ENCODE assay signal across 8 cellular contexts in genomic region chr6:31551371-31551770, GRCh38. TPM values are rescaled to one million over a fixed set of nuclear protein-coding genes. Genes with fewer than 3 reads are reported as not detected.
A peak's percentile ranks its signal among the peaks of the same experiment; 100 is the strongest.
DNase-seq lines count a peak whose midpoint lies in the region; ATAC-seq and TF ChIP-seq lines count a peak whose summit lies in the region.
"Not testable (repeated sequence)": the region's sequence is repeated elsewhere in the genome, so short reads cannot be mapped to it uniquely, and the experiment has no call there.

No MANE protein-coding gene starts in this region.

- TF ChIP-seq CTCF in activated CD8-positive, alpha-beta T cell treated with anti-CD3 and anti-CD28 coated beads for 36 hours (IDR thresholded peaks at IDR 0.05): peak; percentile 77
- TF ChIP-seq CTCF in mammary epithelial cell (conservative IDR thresholded peaks at IDR 0.05 in 1 of 2, IDR thresholded peaks at IDR 0.05 in 1 of 2; ENCODE audit: extremely low read depth in 1 of 2, insufficient read depth in 1 of 2, low read depth in 1 of 2, low read length in 2 of 2) (peak; percentile 31 to 37), left ventricle myocardium inferior (IDR thresholded peaks at IDR 0.05; ENCODE audit: borderline replicate concordance) (peak; percentile 58), type B pancreatic cell (conservative IDR thresholded peaks at IDR 0.05) (peak; percentile 61)

- peak overlapping the region; percentile 40 for H3K4me3 Mint-ChIP-seq in activated CD8-positive, alpha-beta T cell treated with anti-CD3 and anti-CD28 coated beads for 36 hours
- H3K4me3 Mint-ChIP-seq in type B pancreatic cell: not testable (repeated sequence)

- DNase-seq in EL: peak; percentile 69
- DNase-seq in Karpas-422: peak; percentile 90
- DNase-seq in SIG-M5 (lab: John Stamatoyannopoulos, UW): peak; percentile 48
- DNase-seq in activated CD8-positive, alpha-beta T cell treated with anti-CD3 and anti-CD28 coated beads for 36 hours: peak; percentile 81
- DNase-seq in mammary epithelial cell: peak; percentile 32
- peak; percentile 46 for DNase-seq in left ventricle myocardium inferior
- peak; percentile 31 for DNase-seq in non-pigmented ciliary epithelial cell (ENCODE audit: low read depth)
- not testable (repeated sequence) for DNase-seq in type B pancreatic cell (ENCODE audit: extremely low spot score, unreplicated experiment)

- not testable (repeated sequence) for H2AFZ ChIP-seq in Karpas-422 (ENCODE audit: low read length); mammary epithelial cell (ENCODE audit: low read depth, low read length)

- 62% methylated on average over 5 of the region's 5 CpGs for WGBS in mammary epithelial cell (ENCODE audit: low coverage, missing lambda C conversion rate)

- peaks cover 46% of the 10 kb centered on the region for H3K4me1 Mint-ChIP-seq in activated CD8-positive, alpha-beta T cell treated with anti-CD3 and anti-CD28 coated beads for 36 hours (ENCODE audit: low read depth)
- not testable (repeated sequence) for H3K4me1 Mint-ChIP-seq in type B pancreatic cell (ENCODE audit: unreplicated experiment)

- H3K9me2 ChIP-seq in Karpas-422 (replicated peaks; ENCODE audit: insufficient read depth, low read length): not testable (repeated sequence)

- H4K20me1 ChIP-seq in Karpas-422 (ENCODE audit: insufficient read depth, low read depth, low read length); mammary epithelial cell (ENCODE audit: insufficient read depth, low read length): not testable (repeated sequence)

- peaks cover 24% of the 10 kb centered on the region for H3K36me3 Mint-ChIP-seq in activated CD8-positive, alpha-beta T cell treated with anti-CD3 and anti-CD28 coated beads for 36 hours (ENCODE audit: low read depth)
- H3K36me3 Mint-ChIP-seq in type B pancreatic cell: not testable (repeated sequence)

- H3K4me3 ChIP-seq in Karpas-422 (ENCODE audit: low read length); mammary epithelial cell (replicated peaks in 1 of 3; ENCODE audit: insufficient read depth in 1 of 3, low read depth in 2 of 3, low read length in 3 of 3); left ventricle myocardium inferior: not testable (repeated sequence)

- BruUV-seq in mammary epithelial cell (replicated peaks; lab: Mats Ljungman, UMichigan): not testable (repeated sequence)

- not testable (repeated sequence) for H3K9me3 Mint-ChIP-seq in activated CD8-positive, alpha-beta T cell treated with anti-CD3 and anti-CD28 coated beads for 36 hours; type B pancreatic cell

- dilution Hi-C loops in mammary epithelial cell (cut with HindIII; ENCODE audit: low sequenced_read_pairs): not testable (repeated sequence)

- CTCF ChIA-PET in activated CD8-positive, alpha-beta T cell treated with anti-CD3 and anti-CD28 coated beads for 36 hours (lab: Charles Lee): interaction anchor here (0.7 to 56.2 kb wide), 17 partner anchors 9 to 279 kb away, joined by 3 to 2542 read pairs (median 4); partner anchors contain the start of genes AIF1, C6orf47, DDX39B and LST1
- CTCF ChIA-PET in mammary epithelial cell (lab: Charles Lee; ENCODE audit: low non-redundant PET): interaction anchor here (0.6 kb wide), 1 partner anchor 45 kb away, joined by 3 read pairs; no protein-coding TSS in a partner anchor

- not testable (repeated sequence) for H3K4me2 ChIP-seq in Karpas-422 (ENCODE audit: low read depth, low read length, poor library complexity, severe bottlenecking); mammary epithelial cell (ENCODE audit: insufficient read depth, low read depth, low read length)

- peak overlapping the region; percentile 79 for H3K27ac Mint-ChIP-seq in activated CD8-positive, alpha-beta T cell treated with anti-CD3 and anti-CD28 coated beads for 36 hours
- not testable (repeated sequence) for H3K27ac Mint-ChIP-seq in type B pancreatic cell

- ATAC-seq in activated CD8-positive, alpha-beta T cell treated with anti-CD3 and anti-CD28 coated beads for 36 hours: not testable (repeated sequence)

- H3K27ac ChIP-seq in Karpas-422 (ENCODE audit: low read length): peak overlapping the region; percentile 88
- H3K27ac ChIP-seq in mammary epithelial cell (ENCODE audit: insufficient read depth, low read depth, low read length): not testable (repeated sequence)
- H3K27ac ChIP-seq in left ventricle myocardium inferior (replicated peaks): peak overlapping the region; percentile 49

- not testable (repeated sequence) for H3K27me3 Mint-ChIP-seq in activated CD8-positive, alpha-beta T cell treated with anti-CD3 and anti-CD28 coated beads for 36 hours; type B pancreatic cell

- not testable (repeated sequence) for H3K9me3 ChIP-seq in Karpas-422 (ENCODE audit: low read length); mammary epithelial cell (replicated peaks; ENCODE audit: insufficient read depth, low read length); left ventricle myocardium inferior (replicated peaks)

- H3K79me2 ChIP-seq in Karpas-422 (ENCODE audit: low read length) (peaks cover 14% of the 10 kb centered on the region), mammary epithelial cell (ENCODE audit: insufficient read depth, low read length) (peaks cover 35% of the 10 kb centered on the region)

- POLR2A ChIA-PET in activated CD8-positive, alpha-beta T cell treated with anti-CD3 and anti-CD28 coated beads for 36 hours (lab: Charles Lee): interaction anchor here (0.9 to 3.9 kb wide), 13 partner anchors 7 to 55 kb away, joined by 3 to 45 read pairs (median 6); partner anchors contain the start of genes LST1, LTB, NCR3 and TNF

- H3K4me1 ChIP-seq in Karpas-422 (ENCODE audit: low read length) (peaks cover 52% of the 10 kb centered on the region), mammary epithelial cell (ENCODE audit: insufficient read depth, low read length) (peaks cover 11% of the 10 kb centered on the region), left ventricle myocardium inferior (peaks cover 31% of the 10 kb centered on the region)

- H3K9ac ChIP-seq in Karpas-422 (ENCODE audit: low read length); mammary epithelial cell (ENCODE audit: insufficient read depth, low read length): not testable (repeated sequence)

- in situ Hi-C loops in mammary epithelial cell (cut with MboI; ENCODE audit: low sequenced_read_pairs in 2 of 2): not testable (repeated sequence)

- H3K36me3 ChIP-seq in Karpas-422 (ENCODE audit: insufficient read depth, low read length): peaks cover 11% of the 10 kb centered on the region
- peaks cover 11% of the 10 kb centered on the region for H3K36me3 ChIP-seq in mammary epithelial cell (ENCODE audit: insufficient read depth, low read length)
- peaks cover 48% of the 10 kb centered on the region for H3K36me3 ChIP-seq in left ventricle myocardium inferior

- intact Hi-C loops in activated CD8-positive, alpha-beta T cell treated with anti-CD3 and anti-CD28 coated beads for 36 hours (cut with micrococcal nuclease); left ventricle myocardium inferior (cut with micrococcal nuclease): not testable (repeated sequence)
- intact Hi-C loops in mammary epithelial cell (cut with micrococcal nuclease): loop anchor here (1.0 kb wide), 1 partner anchor 47 kb away; no protein-coding TSS in a partner anchor

- H3K27me3 ChIP-seq in Karpas-422 (ENCODE audit: low read length); mammary epithelial cell (ENCODE audit: insufficient read depth, low read length); left ventricle myocardium inferior (ENCODE audit: low read depth): not testable (repeated sequence)

RNA-seq across cellular contexts. Expression of gene NFKBIL1, which starts 4.0 kb away (rescaled TPM):
- total RNA-seq in Karpas-422 (2014; rRNA removed; shearing (Covaris generic); ENCODE audit: low replicate concordance): 21.8 and 46.1 TPM in 2 replicates
- total RNA-seq in activated CD8-positive, alpha-beta T cell treated with anti-CD3 and anti-CD28 coated beads for 36 hours: 10 to 100 TPM; 11.3 to 13.0 TPM
- total RNA-seq in mammary epithelial cell: 10 to 100 TPM; 22.0 to 24.2 TPM
- 7.7 TPM for polyA plus RNA-seq in mammary epithelial cell
- polyA minus RNA-seq in mammary epithelial cell: 2.4 TPM
- total RNA-seq in left ventricle myocardium inferior: 11.5 TPM
- total RNA-seq in type B pancreatic cell (ENCODE audit: low replicate concordance): 21.1 and 24.2 TPM in 2 replicates

RNA-seq across cellular contexts. Expression of gene ATP6V1G2, which starts 5.0 kb away (rescaled TPM):
- total RNA-seq in Karpas-422 (2014; rRNA removed; shearing (Covaris generic); ENCODE audit: low replicate concordance): 15.2 and 34.9 TPM in 2 replicates
- total RNA-seq in activated CD8-positive, alpha-beta T cell treated with anti-CD3 and anti-CD28 coated beads for 36 hours: 1 to 10 TPM in 1 of 2 experiments, under 1 TPM in 1; 0.86 to 1.1 TPM
- total RNA-seq in mammary epithelial cell: 1 to 10 TPM in 1 of 2 donors, under 1 TPM in 1; 0.80 to 1.5 TPM
- 1.1 TPM for polyA plus RNA-seq in mammary epithelial cell
- polyA minus RNA-seq in mammary epithelial cell: not detected
- total RNA-seq in left ventricle myocardium inferior: 1.6 TPM
- total RNA-seq in type B pancreatic cell (ENCODE audit: low replicate concordance): 1.6 and 5.9 TPM in 2 replicates

RNA-seq across cellular contexts. Expression of gene DDX39B, which starts 9.6 kb away (rescaled TPM):
- 412 and 561 TPM in 2 replicates for total RNA-seq in Karpas-422 (2014; rRNA removed; shearing (Covaris generic); ENCODE audit: low replicate concordance)
- total RNA-seq in activated CD8-positive, alpha-beta T cell treated with anti-CD3 and anti-CD28 coated beads for 36 hours: 100 to 1,000 TPM; 568 to 572 TPM
- total RNA-seq in mammary epithelial cell: 100 to 1,000 TPM; 263 to 409 TPM
- polyA plus RNA-seq in mammary epithelial cell: 675 TPM
- polyA minus RNA-seq in mammary epithelial cell: 934 TPM
- 179 TPM for total RNA-seq in left ventricle myocardium inferior
- total RNA-seq in type B pancreatic cell (ENCODE audit: low replicate concordance): 410 and 636 TPM in 2 replicates

RNA-seq across cellular contexts. Expression of gene LTA, which starts 20.7 kb away (rescaled TPM):
- 71.1 and 128 TPM in 2 replicates for total RNA-seq in Karpas-422 (2014; rRNA removed; shearing (Covaris generic); ENCODE audit: low replicate concordance)
- 100 to 1,000 TPM; 713 to 724 TPM for total RNA-seq in activated CD8-positive, alpha-beta T cell treated with anti-CD3 and anti-CD28 coated beads for 36 hours
- total RNA-seq in mammary epithelial cell (not detected), left ventricle myocardium inferior (not detected), type B pancreatic cell (ENCODE audit: low replicate concordance) (0.22 TPM in 1 of 2 replicates, not detected in the other)
- polyA plus RNA-seq in mammary epithelial cell: not detected
- polyA minus RNA-seq in mammary epithelial cell: not detected

RNA-seq across cellular contexts. Expression of gene MCCD1, which starts 22.6 kb away (rescaled TPM):
- not detected in 2 replicates for total RNA-seq in Karpas-422 (2014; rRNA removed; shearing (Covaris generic); ENCODE audit: low replicate concordance)
- not detected for total RNA-seq in activated CD8-positive, alpha-beta T cell treated with anti-CD3 and anti-CD28 coated beads for 36 hours
- not detected for total RNA-seq in mammary epithelial cell
- polyA plus RNA-seq in mammary epithelial cell: not detected
- not detected for polyA minus RNA-seq in mammary epithelial cell
- not detected for total RNA-seq in left ventricle myocardium inferior
- not detected in 2 replicates for total RNA-seq in type B pancreatic cell (ENCODE audit: low replicate concordance)
